ENCODE assay signal across 8 cellular contexts in the genomic region with DNA sequence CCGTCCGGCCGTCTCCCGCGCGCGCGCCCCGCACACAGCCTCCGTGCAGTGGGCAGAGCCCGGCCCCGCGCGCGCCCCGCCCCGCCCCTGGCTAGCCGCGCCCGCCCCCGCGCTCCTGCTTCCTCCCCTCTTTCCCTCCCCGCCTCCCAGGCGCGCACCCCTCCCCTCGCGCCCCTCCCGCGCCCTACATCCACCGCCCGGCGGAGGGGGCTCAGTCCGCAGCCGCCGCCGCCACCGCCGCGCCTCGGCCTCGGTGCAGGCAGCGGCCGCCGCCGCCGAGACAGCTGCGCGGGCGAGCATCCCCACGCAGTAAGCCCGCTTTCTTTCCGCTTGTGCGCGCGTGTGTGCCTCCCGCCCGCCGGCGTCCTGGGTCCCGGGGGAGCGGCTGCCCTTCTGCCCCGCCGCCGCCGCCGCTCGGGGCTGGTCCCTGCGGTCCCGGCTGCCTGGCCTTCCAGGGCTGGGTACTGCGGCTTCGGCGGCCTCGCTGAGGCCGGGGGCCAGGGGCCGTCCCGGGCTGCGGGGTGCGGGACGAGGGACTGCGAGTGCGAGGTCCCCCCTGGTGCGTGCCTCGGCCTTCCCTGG. TPM values are rescaled to one million over a fixed set of nuclear protein-coding genes. Genes with fewer than 3 reads are reported as not detected.
A peak's percentile ranks its signal among the peaks of the same experiment; 100 is the strongest.
DNase-seq lines count a peak whose midpoint lies in the region; ATAC-seq, FAIRE-seq and TF ChIP-seq lines count a peak whose summit lies in the region.

FHL1 (plus strand) TSS at position 214 of the 582 bp plus-strand sequence.

- H3K27ac Mint-ChIP-seq in activated CD4-positive, alpha-beta memory T cell treated with anti-CD3 and anti-CD28 coated beads, Interleukin-2, amount 10 ng/mL, durations not matched to agents 7 days and 5 days: peak within 1 kb of the TSS; percentile 26

- H4K91ac ChIP-seq in H1 (replicated peaks; ENCODE audit: insufficient read length, low read length) (no peak within 1 kb of the TSS), mesenchymal stem cell (ENCODE audit: low read length) (peak within 1 kb of the TSS; percentile 83)

- no peak for TF ChIP-seq RAD21 in H1 (IDR thresholded peaks at IDR 0.05 in 1 of 2, conservative IDR thresholded peaks at IDR 0.05 in 1 of 2; ENCODE audit: low read depth in 2 of 2, low read length in 2 of 2)

- peaks cover 0 to 29% of the 10 kb centered on the region in 2 experiments; a peak in 2 of 4 replicates for H3K79me2 ChIP-seq in H1 (ENCODE audit: control insufficient read depth in 1 of 2, insufficient read depth in 2 of 2, low read length in 2 of 2)

- H3K4me1 Mint-ChIP-seq in activated CD4-positive, alpha-beta memory T cell treated with anti-CD3 and anti-CD28 coated beads, Interleukin-2, amount 10 ng/mL, durations not matched to agents 7 days and 5 days: peaks cover 41% of the 10 kb centered on the region

- TF ChIP-seq CTCF in NB4 (IDR thresholded peaks at IDR 0.05; ENCODE audit: low read depth, low read length) (no peak), H1 (IDR thresholded peaks at IDR 0.05; ENCODE audit: control extremely low read depth in 1 of 3, insufficient read depth in 1 of 3, low read depth in 1 of 3, low read length in 3 of 3) (no peak)

- H3K36me3 ChIP-seq in H1 (ENCODE audit: control insufficient read depth in 2 of 4, insufficient read depth in 4 of 4, low read length in 3 of 4): no peaks in the 10 kb centered on the region
- H3K36me3 ChIP-seq in mesenchymal stem cell (ENCODE audit: control insufficient read depth in 1 of 2, insufficient read depth in 2 of 2, low read depth in 1 of 2, low read length in 2 of 2): no peaks in the 10 kb centered on the region

- H2AFZ ChIP-seq in H1 (ENCODE audit: low read length) (peak within 1 kb of the TSS; percentile 7; the same call in 1 of the 2 replicates), mesenchymal stem cell (ENCODE audit: low read depth, low read length) (no peak within 1 kb of the TSS)

- peak within 1 kb of the TSS; percentile 51; the same call in 1 of the 2 replicates for H4K8ac ChIP-seq in H1 (ENCODE audit: extremely low read depth, insufficient read depth, low read length)
- H4K8ac ChIP-seq in mesenchymal stem cell (ENCODE audit: low read length): peak within 1 kb of the TSS; percentile 72

- no peak for FAIRE-seq in H1 (lab: Jason Lieb, UNC)

- no peaks in the 10 kb centered on the region for H4K20me1 ChIP-seq in H1 (replicated peaks in 1 of 2; ENCODE audit: control insufficient read depth in 1 of 2, insufficient read depth in 2 of 2, low read length in 2 of 2)

- TF ChIP-seq POLR2A in NB4 (IDR thresholded peaks at IDR 0.05; ENCODE audit: extremely low read depth, insufficient read length): no peak
- TF ChIP-seq POLR2A in H1 (IDR thresholded peaks at IDR 0.05; ENCODE audit: control extremely low read depth in 1 of 2, low read depth in 2 of 2, low read length in 2 of 2): no peak

- no peak within 1 kb of the TSS for H2BK20ac ChIP-seq in H1 (ENCODE audit: low read length)

- no peak within 1 kb of the TSS for H3K18ac ChIP-seq in H1 (ENCODE audit: extremely low read depth, low read length)
- H3K18ac ChIP-seq in mesenchymal stem cell (ENCODE audit: low read depth in 1 of 2, low read length in 2 of 2): peak within 1 kb of the TSS; percentile 91

- no peak within 1 kb of the TSS for H4K5ac ChIP-seq in H1 (ENCODE audit: insufficient read length, low read depth, low read length)

- no peaks in the 10 kb centered on the region for H3K27me3 Mint-ChIP-seq in activated CD4-positive, alpha-beta memory T cell treated with anti-CD3 and anti-CD28 coated beads, Interleukin-2, amount 10 ng/mL, durations not matched to agents 7 days and 5 days

- no peak within 1 kb of the TSS for H2BK120ac ChIP-seq in H1 (replicated peaks; ENCODE audit: low read depth, low read length)
- H2BK120ac ChIP-seq in mesenchymal stem cell (ENCODE audit: low read depth, low read length): peak within 1 kb of the TSS; percentile 73

- no peaks in the 10 kb centered on the region; the same call in 1 of the 2 replicates for H3K23me2 ChIP-seq in H1 (ENCODE audit: low read depth, low read length)

- no peak within 1 kb of the TSS for H2BK5ac ChIP-seq in H1 (ENCODE audit: low read depth, low read length)
- H2BK5ac ChIP-seq in mesenchymal stem cell (ENCODE audit: low read depth, low read length, poor library complexity, severe bottlenecking): peak within 1 kb of the TSS; percentile 54

- H3K56ac ChIP-seq in H1 (replicated peaks; ENCODE audit: insufficient read length, low read depth, low read length): no peak within 1 kb of the TSS

- no peak within 1 kb of the TSS for H3K4ac ChIP-seq in H1 (replicated peaks; ENCODE audit: insufficient read length, low read depth, low read length)
- peak within 1 kb of the TSS; percentile 51 to 84 for H3K4ac ChIP-seq in mesenchymal stem cell (ENCODE audit: low read depth in 1 of 2, low read length in 2 of 2)

- H3K23ac ChIP-seq in H1 (ENCODE audit: insufficient read length) (no peak within 1 kb of the TSS), mesenchymal stem cell (ENCODE audit: low read length in 2 of 2) (no peak within 1 kb of the TSS)

- H3K9me3 Mint-ChIP-seq in activated CD4-positive, alpha-beta memory T cell treated with anti-CD3 and anti-CD28 coated beads, Interleukin-2, amount 10 ng/mL, durations not matched to agents 7 days and 5 days: no peaks in the 10 kb centered on the region

- H3K4me3 ChIP-seq in GM08714 (ENCODE audit: low read length) (peak within 1 kb of the TSS; percentile 49), NB4 (ENCODE audit: low read depth, low read length) (peak within 1 kb of the TSS; percentile 32), H1 (ENCODE audit: extremely low read depth in 1 of 4, insufficient read depth in 2 of 4, low read depth in 3 of 4, low read length in 4 of 4) (peak within 1 kb of the TSS; percentile 47 to 78 (median 62)), mesenchymal stem cell (ENCODE audit: insufficient read depth in 1 of 2, low read depth in 1 of 2, low read length in 2 of 2) (peak within 1 kb of the TSS; percentile 79 to 81)

- DNase-seq in NB4 (ENCODE audit: low read depth) (peak; percentile 54), H1 (ENCODE audit: low read depth in 1 of 2, low spot score in 2 of 2) (peak in 1 of 2 experiments; percentile 50), mesenchymal stem cell (peak; percentile 50), NAMALWA (ENCODE audit: low spot score) (no peak)
- DNase-seq in activated CD4-positive, alpha-beta memory T cell treated with anti-CD3 and anti-CD28 coated beads, Interleukin-2, amount 10 ng/mL, durations not matched to agents 7 days and 5 days: peak; percentile 62
- DNase-seq in stimulated activated CD8-positive, alpha-beta memory T cell treated with anti-CD3 and anti-CD28 coated beads, Interleukin-12 subunit alpha, Interleukin-12 subunit beta, amount 100 ng/mL, for 4 hours (ENCODE audit: low read depth): peak; percentile 35

- H3K4me2 ChIP-seq in H1 (ENCODE audit: insufficient read depth in 1 of 2, low read depth in 2 of 2, low read length in 2 of 2): peak within 1 kb of the TSS; percentile 67 to 71
- H3K4me2 ChIP-seq in mesenchymal stem cell (ENCODE audit: low read length, poor library complexity, severe bottlenecking): peak within 1 kb of the TSS; percentile 82

- H3K27ac ChIP-seq in H1 (ENCODE audit: low read depth, low read length) (no peak within 1 kb of the TSS), mesenchymal stem cell (ENCODE audit: low read length, poor library complexity, severe bottlenecking) (peak within 1 kb of the TSS; percentile 13)

- H3K4me3 Mint-ChIP-seq in activated CD4-positive, alpha-beta memory T cell treated with anti-CD3 and anti-CD28 coated beads, Interleukin-2, amount 10 ng/mL, durations not matched to agents 7 days and 5 days: peak within 1 kb of the TSS; percentile 77

- no peaks in the 10 kb centered on the region for H3K36me3 Mint-ChIP-seq in activated CD4-positive, alpha-beta memory T cell treated with anti-CD3 and anti-CD28 coated beads, Interleukin-2, amount 10 ng/mL, durations not matched to agents 7 days and 5 days (ENCODE audit: low read depth)

- no peak within 1 kb of the TSS for H2BK12ac ChIP-seq in H1 (ENCODE audit: low read depth, low read length)
- no peak within 1 kb of the TSS for H2BK12ac ChIP-seq in mesenchymal stem cell (ENCODE audit: low read length in 2 of 2)

- CTCF ChIA-PET in activated CD4-positive, alpha-beta memory T cell treated with anti-CD3 and anti-CD28 coated beads, Interleukin-2, amount 10 ng/mL, durations not matched to agents 7 days and 5 days (lab: Charles Lee): no interaction called here
- CTCF ChIA-PET in H1 (lab: Charles Lee; ENCODE audit: partially characterized antibody): interaction anchor here (1.1 kb wide), 1 partner anchor 18 kb away, joined by 3 read pairs; no protein-coding TSS in a partner anchor

- TF ChIP-seq EP300 in H1 (IDR thresholded peaks at IDR 0.05; ENCODE audit: borderline replicate concordance in 1 of 2, low read depth in 2 of 2, low read length in 2 of 2): no peak

- H3K4me1 ChIP-seq in H1 (replicated peaks in 1 of 4; ENCODE audit: control insufficient read depth in 3 of 4, insufficient read depth in 4 of 4, low read length in 3 of 4) (peaks cover 0 to 2% (median 0%) of the 10 kb centered on the region in 4 experiments; a peak in 1 of 7 replicates), mesenchymal stem cell (ENCODE audit: control insufficient read depth, insufficient read depth, low read depth, low read length) (peaks cover 3% of the 10 kb centered on the region)

- H3K27me3 ChIP-seq in H1 (replicated peaks in 1 of 4; ENCODE audit: control insufficient read depth in 3 of 4, extremely low read depth in 1 of 4, insufficient read depth in 3 of 4, low read length in 3 of 4) (peaks cover 0 to 19% (median 11%) of the 10 kb centered on the region in 4 experiments; a peak in 6 of 7 replicates), mesenchymal stem cell (ENCODE audit: control insufficient read depth in 1 of 2, insufficient read depth in 1 of 2, low read length in 2 of 2) (peaks cover 0 to 16% of the 10 kb centered on the region in 2 experiments)

- H3K9me3 ChIP-seq in H1 (ENCODE audit: insufficient read depth in 2 of 2, low read depth in 1 of 2, low read length in 1 of 2): no peaks in the 10 kb centered on the region
- no peaks in the 10 kb centered on the region for H3K9me3 ChIP-seq in mesenchymal stem cell (ENCODE audit: control insufficient read depth, low read length)

- H3K79me1 ChIP-seq in H1 (ENCODE audit: low read depth, low read length) (no peaks in the 10 kb centered on the region), mesenchymal stem cell (replicated peaks; ENCODE audit: low read length, poor library complexity, severe bottlenecking) (no peaks in the 10 kb centered on the region)

- ATAC-seq in HG03025 (IDR thresholded peaks at IDR 0.05; ENCODE audit: low FRiP score, unreplicated experiment): no peak

- H2BK15ac ChIP-seq in H1 (ENCODE audit: low read length) (no peak within 1 kb of the TSS), mesenchymal stem cell (ENCODE audit: low read depth, poor library complexity, severe bottlenecking) (no peak within 1 kb of the TSS)

- POLR2A ChIA-PET in activated CD4-positive, alpha-beta memory T cell treated with anti-CD3 and anti-CD28 coated beads, Interleukin-2, amount 10 ng/mL, durations not matched to agents 7 days and 5 days (lab: Charles Lee): interaction anchor here (1.0 kb wide), 1 partner anchor 13 kb away, joined by 3 read pairs; no protein-coding TSS in a partner anchor
- POLR2A ChIA-PET in H1 (lab: Charles Lee; ENCODE audit: partially characterized antibody): no interaction called here

- no peak within 1 kb of the TSS for H2AK5ac ChIP-seq in H1 (ENCODE audit: low read depth, low read length)
- no peak within 1 kb of the TSS for H2AK5ac ChIP-seq in mesenchymal stem cell (ENCODE audit: low read length, severe bottlenecking)

- H3K9ac ChIP-seq in H1 (replicated peaks in 1 of 4; ENCODE audit: extremely low read depth in 1 of 4, low read depth in 3 of 4, low read length in 3 of 4) (peak within 1 kb of the TSS in 2 of 4 experiments; percentile 40 to 59; a peak in 3 of 7 replicates), mesenchymal stem cell (ENCODE audit: low read length) (peak within 1 kb of the TSS; percentile 89)

- WGBS in H1 (ENCODE audit: extremely low coverage in 1 of 2, insufficient coverage in 1 of 2, insufficient read length in 1 of 2, insufficient replicate concordance in 2 of 2, low coverage in 1 of 2, low lambda C conversion rate in 2 of 2, missing lambda C conversion rate in 1 of 2), 2 experiments: no CpG with 5 or more reads among the region's 83 CpGs
- WGBS in mesenchymal stem cell: under 1% methylated on average over 20 of the region's 83 CpGs

- H3K14ac ChIP-seq in H1 (ENCODE audit: insufficient read length): no peak within 1 kb of the TSS
- peak within 1 kb of the TSS in 1 of 2 experiments; percentile 87 for H3K14ac ChIP-seq in mesenchymal stem cell (ENCODE audit: low read length in 2 of 2)

RNA-seq across cellular contexts. Expression of gene FHL1, which starts in this region (rescaled TPM):
- total RNA-seq in activated CD4-positive, alpha-beta memory T cell treated with anti-CD3 and anti-CD28 coated beads, Interleukin-2, amount 10 ng/mL, durations not matched to agents 7 days and 5 days: 10 to 100 TPM; 25.5 to 31.0 TPM
- 56.5 and 57.1 TPM in 2 replicates for total RNA-seq in H1 (2021; fragmentation: NEBNext Ultra II Directional; extraction: Animal tissue kit (Norgen Biotek cat#: 25700))
- 37.1 and 45.0 TPM in 2 replicates for polyA plus RNA-seq in H1 (2011; rRNA removed)
- polyA plus RNA-seq in H1 (2011; cell fraction: cytosol; rRNA removed): 49.7 TPM
- 47.7 TPM for polyA plus RNA-seq in H1 (2011; cell fraction: nucleus; rRNA removed)
- polyA plus RNA-seq in H1 (2012, experiment 1 of 2): 38.0 to 52.7 TPM (median 49.9 TPM) in 4 replicates
- polyA plus RNA-seq in H1 (2012, experiment 2 of 2): 24.8 TPM
- polyA plus RNA-seq in H1 (2013, experiment 1 of 2): 32.7 TPM
- 33.7 TPM for polyA plus RNA-seq in H1 (2013, experiment 2 of 2)
- polyA minus RNA-seq in H1 (2011; rRNA and poly(A)+ RNA removed): 115 and 129 TPM in 2 replicates
- polyA minus RNA-seq in H1 (2011; cell fraction: cytosol; rRNA and poly(A)+ RNA removed): 29.1 TPM
- 29.4 TPM for polyA minus RNA-seq in H1 (2011; cell fraction: nucleus; rRNA and poly(A)+ RNA removed)
- 225 TPM for polyA plus RNA-seq in mesenchymal stem cell (2013, experiment 1 of 2)
- 234 TPM for polyA plus RNA-seq in mesenchymal stem cell (2013, experiment 2 of 2)
